Comparison of ENCODE assay signal across 17 cellular contexts in the genomic region with DNA sequence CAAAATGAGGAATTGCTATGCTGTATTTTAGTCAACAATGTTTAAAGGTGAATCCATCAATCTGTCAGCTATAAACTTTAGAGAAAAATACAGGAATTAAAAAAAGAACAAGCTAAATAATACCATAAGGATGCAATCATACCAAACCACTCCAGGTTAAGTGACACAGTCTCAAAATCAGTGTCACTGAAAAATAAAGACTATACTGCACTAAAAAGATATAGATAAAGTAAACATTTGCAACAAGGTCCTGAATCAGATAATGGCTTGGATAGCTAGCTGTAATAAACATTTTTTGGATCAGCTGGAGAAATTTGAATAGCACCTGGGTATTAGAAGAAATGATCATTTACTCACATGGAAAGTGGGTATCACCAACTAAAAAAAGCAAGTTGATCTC. TPM values are rescaled to one million over a fixed set of nuclear protein-coding genes. Genes with fewer than 3 reads are reported as not detected.
DNase-seq lines count a peak whose midpoint lies in the region; ATAC-seq and TF ChIP-seq lines count a peak whose summit lies in the region.
"Had no signal": no experiment of that assay in that cellular context is flagged by ENCODE, and none has a peak within 500 bp of the region (broad histone marks: within the 10 kb centered on the region; RNA-seq: fewer than 3 reads in every experiment).

No MANE protein-coding gene starts in this region.

- H3K4me1 ChIP-seq in right atrium auricular region: peaks cover 2 to 76% of the 10 kb centered on the region in 2 donors
- peaks cover 22 to 46% of the 10 kb centered on the region in 2 donors for H3K4me1 ChIP-seq in ascending aorta
- peaks cover 29% of the 10 kb centered on the region for H3K4me1 ChIP-seq in osteoblast (ENCODE audit: insufficient read depth, low read length)

- H3K27me3 ChIP-seq in right atrium auricular region: no peaks in the 10 kb centered on the region
- no peaks in the 10 kb centered on the region for H3K27me3 ChIP-seq in ascending aorta
- no peaks in the 10 kb centered on the region for H3K27me3 ChIP-seq in osteoblast (ENCODE audit: insufficient read depth, low read length)
- H3K27me3 ChIP-seq: SJCRH30 had no signal

- H3K4me3 ChIP-seq in right atrium auricular region (no peak overlapping the region), ascending aorta (no peak overlapping the region), osteoblast (ENCODE audit: insufficient read depth, low read length) (no peak overlapping the region)
- H3K4me3 ChIP-seq: SJCRH30 had no signal

- peaks cover 72% of the 10 kb centered on the region for H4K20me1 ChIP-seq in osteoblast (ENCODE audit: insufficient read depth, low read length)

- no peaks in the 10 kb centered on the region for H3K36me3 ChIP-seq in right atrium auricular region
- no peaks in the 10 kb centered on the region for H3K36me3 ChIP-seq in ascending aorta
- H3K36me3 ChIP-seq in osteoblast (ENCODE audit: insufficient read depth, low read length): no peaks in the 10 kb centered on the region

- H3K9me3 ChIP-seq in right atrium auricular region (no peaks in the 10 kb centered on the region), ascending aorta (no peaks in the 10 kb centered on the region), osteoblast (ENCODE audit: low read depth, low read length) (no peaks in the 10 kb centered on the region)
- H3K9me3 ChIP-seq: SJCRH30 had no signal

- TF ChIP-seq CTCF in right atrium auricular region (IDR thresholded peaks at IDR 0.05) (no peak), ascending aorta (IDR thresholded peaks at IDR 0.05) (no peak), osteoblast (IDR thresholded peaks at IDR 0.05; ENCODE audit: extremely low read depth, low read depth, low read length) (no peak)

- intact Hi-C loops in left cardiac atrium (cut with DNase I) (no loop called here), ascending aorta (cut with DNase I) (no loop called here)

- H2AFZ ChIP-seq in osteoblast (ENCODE audit: low read length): no peak overlapping the region

- DNase-seq in right atrium auricular region (ENCODE audit: low spot score): no peak
- DNase-seq in left cardiac atrium: no peak
- DNase-seq in ascending aorta (ENCODE audit: low spot score in 2 of 2): no peak
- DNase-seq in osteoblast (ENCODE audit: insufficient read length, low spot score, missing footprints): peak; percentile 11
- no peak for DNase-seq in D341Med (ENCODE audit: low spot score)
- DNase-seq in retina: no peak
- DNase-seq: activated CD4-positive, alpha-beta T cell treated with anti-CD3 and anti-CD28 coated beads, Interleukin-2, amount 10 ng/mL, durations not matched to agents 7 days and 5 days; activated CD8-positive, alpha-beta memory T cell treated with anti-CD3 and anti-CD28 coated beads, Interleukin-2, amount 10 ng/mL, durations not matched to agents 7 days and 5 days; activated naive CD8-positive, alpha-beta T cell treated with anti-CD3 and anti-CD28 coated beads for 36 hours; midbrain; NCI-H2081 treated with DMSO at 0.1 percent for 48 hours; NCI-H446 treated with DMSO at 0.1 percent for 48 hours; SJCRH30; stimulated activated CD4-positive, alpha-beta T cell treated with anti-CD3 and anti-CD28 coated beads, Interleukin-4, amount 100 ng/mL, for 24 hours; WERI-Rb-1 had no signal

- H3K27ac ChIP-seq in right atrium auricular region: peak overlapping the region; percentile 44 to 77
- H3K27ac ChIP-seq in ascending aorta: peak overlapping the region; percentile 23 to 79
- H3K27ac ChIP-seq in osteoblast (ENCODE audit: low read depth, low read length): no peak overlapping the region
- H3K27ac ChIP-seq: SJCRH30, WERI-Rb-1 had no signal

- H3K79me2 ChIP-seq in osteoblast (ENCODE audit: insufficient read depth, low read length): peaks cover 96% of the 10 kb centered on the region

- peak overlapping the region; percentile 61 for H3K4me2 ChIP-seq in osteoblast (ENCODE audit: insufficient read depth, low read length)

- ATAC-seq in left cardiac atrium (no peak), GM18502 (IDR thresholded peaks at IDR 0.05; ENCODE audit: poor library complexity, unreplicated experiment) (no peak), HG02870 (IDR thresholded peaks at IDR 0.05; ENCODE audit: unreplicated experiment) (no peak)
- ATAC-seq: activated CD8-positive, alpha-beta memory T cell treated with anti-CD3 and anti-CD28 coated beads, Interleukin-2, amount 10 ng/mL, durations not matched to agents 7 days and 5 days had no signal

RNA-seq across cellular contexts. Expression of a gene that starts 7.8 kb away (rescaled TPM):
- total RNA-seq in right atrium auricular region (100 to 1,000 TPM in 1 of 2 donors, 10 to 100 TPM in 1; 77.3 to 106 TPM), left cardiac atrium (10 to 100 TPM; 69.0 to 71.6 TPM), ascending aorta (161 TPM), osteoblast (94.3 and 97.4 TPM in 2 replicates)

RNA-seq across cellular contexts. Expression of a gene that starts 9.5 kb away (rescaled TPM):
- total RNA-seq in right atrium auricular region (10 to 100 TPM; 27.7 to 38.2 TPM), left cardiac atrium (10 to 100 TPM; 19.2 to 19.7 TPM), ascending aorta (8.3 TPM), osteoblast (10.5 and 11.8 TPM in 2 replicates)

RNA-seq across cellular contexts. Expression of a gene that starts 54.6 kb away (rescaled TPM):
- total RNA-seq in right atrium auricular region (under 1 TPM; 0.39 to 0.52 TPM), left cardiac atrium (1 to 10 TPM in 1 of 2 donors, under 1 TPM in 1; 0.44 to 1.2 TPM), ascending aorta (not detected), osteoblast (0.72 and 1.5 TPM in 2 replicates)
